Comparison of ENCODE assay signal across 9 cellular contexts in the genomic region with DNA sequence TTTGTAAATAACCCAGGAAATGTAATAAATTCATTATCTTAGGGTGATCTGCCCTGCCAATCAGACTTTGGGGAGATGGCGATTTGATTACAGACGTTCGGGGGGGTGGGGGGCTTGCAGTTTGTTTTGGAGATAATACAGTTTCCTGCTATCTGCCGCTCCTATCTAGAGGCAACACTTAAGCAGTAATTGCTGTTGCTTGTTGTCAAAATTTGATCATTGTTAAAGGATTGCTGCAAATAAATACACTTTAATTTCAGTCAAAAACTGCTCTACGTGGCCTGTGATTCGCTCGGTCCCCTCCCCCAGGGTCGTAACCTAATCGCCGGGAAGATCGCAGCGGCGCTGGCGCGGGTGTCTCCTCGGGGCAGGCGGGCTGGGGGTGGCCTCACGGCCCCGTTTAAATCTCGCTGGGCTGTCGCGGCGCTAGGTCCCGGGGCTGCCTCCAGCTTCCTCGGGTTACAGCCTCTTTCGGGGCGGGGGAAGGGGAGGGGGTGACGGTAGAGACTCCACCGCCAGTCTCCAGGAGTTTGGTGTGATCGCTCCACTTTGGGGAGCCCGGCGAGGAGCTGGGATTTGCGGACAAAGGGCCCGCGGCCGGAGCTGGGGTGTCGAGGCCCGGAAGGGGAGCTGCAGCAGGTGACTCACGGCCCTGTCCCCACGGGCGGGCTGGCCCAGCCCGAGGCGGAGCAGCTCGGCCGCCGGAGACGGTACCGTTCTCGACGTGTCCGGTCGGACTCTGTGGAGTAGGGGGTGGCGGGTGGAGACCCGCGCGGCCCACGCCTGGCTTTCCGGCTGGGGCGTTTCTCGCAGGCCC. TPM values are rescaled to one million over a fixed set of nuclear protein-coding genes. Genes with fewer than 3 reads are reported as not detected.
DNase-seq lines count a peak whose midpoint lies in the region; ATAC-seq, FAIRE-seq and TF ChIP-seq lines count a peak whose summit lies in the region.
"Had no signal": no experiment of that assay in that cellular context is flagged by ENCODE, and none has a peak within 500 bp of the region (broad histone marks: within the 10 kb centered on the region; RNA-seq: fewer than 3 reads in every experiment).

No MANE protein-coding gene starts in this region.

- H3K9me3 ChIP-seq in esophagus muscularis mucosa, result no peaks in the 10 kb centered on the region
- H3K9me3 ChIP-seq in neutrophil, result no peaks in the 10 kb centered on the region

- TF ChIP-seq POLR2A in esophagus muscularis mucosa (IDR thresholded peaks at IDR 0.05; ENCODE audit: low read depth), result no peak

- peaks cover 4 to 75% (median 58%) of the 10 kb centered on the region in 4 donors for H3K4me1 ChIP-seq in esophagus muscularis mucosa
- H3K4me1 ChIP-seq in neutrophil (ENCODE audit: control insufficient read depth in 1 of 2, insufficient read depth in 1 of 2, low read depth in 1 of 2, low read length in 1 of 2), result peaks cover 35 to 51% of the 10 kb centered on the region in 2 experiments

- DNase-seq in COLO668 (lab: John Stamatoyannopoulos, UW; ENCODE audit: unreplicated experiment) (peak; percentile 61), NCI-H226 (peak; percentile 30), esophagus muscularis mucosa (ENCODE audit: extremely low spot score) (no peak), frontal cortex (ENCODE audit: low spot score in 2 of 2) (no peak), NOMO-1 (lab: John Stamatoyannopoulos, UW; ENCODE audit: unreplicated experiment in 2 of 2) (no peak), hypothalamus (lab: John Stamatoyannopoulos, UW) (no peak)
- DNase-seq: NK-92 treated with Interleukin-12 subunit alpha and Interleukin-12 subunit beta, amount 100 ng/mL, for 24 hours had no signal

- H3K27me3 ChIP-seq in esophagus muscularis mucosa, result peaks cover 0 to 56% (median 11%) of the 10 kb centered on the region in 4 donors
- H3K27me3 ChIP-seq in neutrophil, result peaks cover 99% of the 10 kb centered on the region

- H3K36me3 ChIP-seq in esophagus muscularis mucosa (no peaks in the 10 kb centered on the region), neutrophil (no peaks in the 10 kb centered on the region)

- H3K4me3 ChIP-seq in esophagus muscularis mucosa, result peak overlapping the region; percentile 67 to 88 (median 76)
- H3K4me3 ChIP-seq in neutrophil (ENCODE audit: low read depth in 1 of 2, low read length in 1 of 2), result peak overlapping the region; percentile 32 to 55

- no peak for ATAC-seq in GM21447 (IDR thresholded peaks at IDR 0.05; ENCODE audit: unreplicated experiment)

- TF ChIP-seq CTCF in esophagus muscularis mucosa (IDR thresholded peaks at IDR 0.05), result no peak
- no peak for TF ChIP-seq CTCF in neutrophil (IDR thresholded peaks at IDR 0.05)

- TF ChIP-seq EP300 in esophagus muscularis mucosa (IDR thresholded peaks at IDR 0.05), result no peak

- 16% methylated on average over 9 of the region's 60 CpGs for WGBS in esophagus muscularis mucosa

- FAIRE-seq in frontal cortex (lab: Jason Lieb, UNC), result no peak

- intact Hi-C loops in esophagus muscularis mucosa (cut with DNase I), result no loop called here

- H3K27ac ChIP-seq in esophagus muscularis mucosa (replicated peaks in 1 of 4) (peak overlapping the region; percentile 77 to 98 (median 85)), neutrophil (no peak overlapping the region)

RNA-seq across cellular contexts. Expression of a gene that starts 4.1 kb away (rescaled TPM):
- total RNA-seq in esophagus muscularis mucosa (10 to 100 TPM in 3 of 4 donors, 1 to 10 TPM in 1; 8.7 to 19.7 (median 16.8) TPM), frontal cortex (4.1 TPM)

Comparison
In these comparisons a context has a peak if more than half of its experiments do, and no peak if none do; other contexts are left out.
1. DNase-seq: peak in COLO668 (single experiment) and NCI-H226 (single experiment); none in esophagus muscularis mucosa (single experiment), frontal cortex (0 of 2), NOMO-1 (0 of 2) and hypothalamus (0 of 51).